9 cellular contexts compared by ENCODE assay signal in genomic region chr11:289145-289705, GRCh38. TPM values are rescaled to one million over a fixed set of nuclear protein-coding genes. Genes with fewer than 3 reads are reported as not detected.
DNase-seq lines count a peak whose midpoint lies in the region; ATAC-seq and TF ChIP-seq lines count a peak whose summit lies in the region.
"Had no signal": no experiment of that assay in that cellular context is flagged by ENCODE, and none has a peak within 500 bp of the region (broad histone marks: within the 10 kb centered on the region; RNA-seq: fewer than 3 reads in every experiment).

No MANE protein-coding gene starts in this region.

- WGBS in ovary, 3 donors = 6 to 28% (median 13%) methylated on average over 11 to 42 of the region's 42 CpGs

- H3K4me3 ChIP-seq in GM06990 (replicated peaks; ENCODE audit: low read depth, low read length) (peak overlapping the region; percentile 62), PC-3 (ENCODE audit: low read length) (no peak overlapping the region), duodenal mucosa (ENCODE audit: low read depth in 1 of 2, low read length in 2 of 2) (peak overlapping the region; percentile 61 to 62), ovary (peak overlapping the region; percentile 43)

- POLR2A ChIA-PET in PC-3 (lab: Charles Lee; ENCODE audit: unreplicated experiment) = no interaction called here

- no peaks in the 10 kb centered on the region for H3K4me1 ChIP-seq in PC-3 (ENCODE audit: insufficient read depth, low read length)
- peaks cover 13 to 28% of the 10 kb centered on the region in 2 donors for H3K4me1 ChIP-seq in duodenal mucosa (ENCODE audit: control insufficient read depth in 1 of 2, insufficient read depth in 2 of 2, low read length in 2 of 2)
- no peaks in the 10 kb centered on the region for H3K4me1 ChIP-seq in ovary (ENCODE audit: insufficient read depth)

- H3K27ac ChIP-seq in PC-3 (ENCODE audit: low read length) (no peak overlapping the region), duodenal mucosa (ENCODE audit: low read depth, low read length) (no peak overlapping the region), ovary (no peak overlapping the region)

- H4K20me1 ChIP-seq in PC-3 (ENCODE audit: low read length) = no peaks in the 10 kb centered on the region

- TF ChIP-seq EP300 in ovary (IDR thresholded peaks at IDR 0.05) = no peak

- TF ChIP-seq POLR2A in ovary (IDR thresholded peaks at IDR 0.05) = no peak

- intact Hi-C loops in PC-3 (cut with micrococcal nuclease) = no loop called here
- intact Hi-C loops in ovary (cut with DNase I) = no loop called here

- H3K27me3 ChIP-seq in GM06990 (replicated peaks; ENCODE audit: control insufficient read depth, insufficient read depth, low read length) (no peaks in the 10 kb centered on the region), PC-3 (ENCODE audit: low read length) (no peaks in the 10 kb centered on the region), duodenal mucosa (ENCODE audit: control insufficient read depth in 1 of 2, insufficient read depth in 2 of 2, low read length in 2 of 2) (no peaks in the 10 kb centered on the region), ovary (no peaks in the 10 kb centered on the region)

- no peaks in the 10 kb centered on the region for H3K79me2 ChIP-seq in PC-3 (ENCODE audit: low read length)

- H3F3A ChIP-seq in PC-3 (ENCODE audit: low read length, unreplicated experiment) = no peaks in the 10 kb centered on the region

- H3K36me3 ChIP-seq in GM06990 (ENCODE audit: control insufficient read depth, insufficient read depth, low read length) (peaks cover 1% of the 10 kb centered on the region), PC-3 (ENCODE audit: low read depth, low read length) (no peaks in the 10 kb centered on the region), duodenal mucosa (ENCODE audit: control insufficient read depth in 1 of 2, insufficient read depth in 2 of 2, low read length in 2 of 2) (peaks cover 0 to 42% of the 10 kb centered on the region in 2 donors), ovary (no peaks in the 10 kb centered on the region)

- BruUV-seq in PC-3 (replicated peaks; lab: Mats Ljungman, UMichigan) = no TSS peak

- H3K4me2 ChIP-seq in PC-3 (ENCODE audit: low read length) = peak overlapping the region; percentile 56

- no peak for ATAC-seq in PC-3
- ATAC-seq in HG03045 (IDR thresholded peaks at IDR 0.05; ENCODE audit: unreplicated experiment) = no peak

- no peaks in the 10 kb centered on the region for H3K9me3 ChIP-seq in PC-3 (ENCODE audit: low read length)
- no peaks in the 10 kb centered on the region for H3K9me3 ChIP-seq in duodenal mucosa (ENCODE audit: control insufficient read depth in 1 of 2, low read length in 2 of 2)
- H3K9me3 ChIP-seq in ovary = no peaks in the 10 kb centered on the region

- H3K9ac ChIP-seq in PC-3 (ENCODE audit: low read length) = no peak overlapping the region
- peak overlapping the region; percentile 29 to 47 for H3K9ac ChIP-seq in duodenal mucosa (ENCODE audit: low read depth in 1 of 2, low read length in 2 of 2)

- DNase-seq in GM06990 (ENCODE audit: extremely low read depth, insufficient read length) (no peak), PC-3 (no peak), ovary (peak in 4 of 5 donors; percentile 21 to 43 (median 23)), DMS114 treated with DMSO at 0.1 percent for 48 hours (lab: John Stamatoyannopoulos, UW; ENCODE audit: unreplicated experiment) (no peak), pons (ENCODE audit: low spot score) (no peak), SW 1271 (lab: John Stamatoyannopoulos, UW) (no peak)

- TF ChIP-seq CTCF in GM06990 (IDR thresholded peaks at IDR 0.05; ENCODE audit: insufficient read depth, low read length, poor library complexity, severe bottlenecking) (no peak), PC-3 (conservative IDR thresholded peaks at IDR 0.05; ENCODE audit: low read depth, low read length) (no peak), ovary (IDR thresholded peaks at IDR 0.05) (no peak)

- CTCF ChIA-PET in PC-3 (lab: Charles Lee) = no interaction called here

- no peaks in the 10 kb centered on the region for H3K9me2 ChIP-seq in PC-3 (replicated peaks; ENCODE audit: low read length)

- no peak overlapping the region for H2AFZ ChIP-seq in PC-3 (ENCODE audit: low read length)

RNA-seq across cellular contexts. Expression of gene PGGHG, which starts 0.3 kb away (rescaled TPM):
- total RNA-seq in PC-3 (2014; rRNA removed) = 10.6 and 12.4 TPM in 2 replicates
- 10 to 100 TPM in 4 of 7 donors, 1 to 10 TPM in 3; 3.3 to 21.3 (median 10.6) TPM for total RNA-seq in ovary
- polyA plus RNA-seq in ovary = 1 to 10 TPM in 1 of 2 donors, under 1 TPM in 1; 0.25 to 6.1 TPM

RNA-seq across cellular contexts. Expression of gene IFITM5, which starts 10.1 kb away (rescaled TPM):
- total RNA-seq in PC-3 (2014; rRNA removed) (not detected in 2 replicates), ovary (not detected)
- not detected for polyA plus RNA-seq in ovary
- total RNA-seq: myocyte had no signal

RNA-seq across cellular contexts. Expression of gene NLRP6, which starts 11.0 kb away (rescaled TPM):
- total RNA-seq in PC-3 (2014; rRNA removed) (not detected in 2 replicates), ovary (1 to 10 TPM in 1 of 7 donors, under 1 TPM in 4, not detected in 2; 0.15 to 1.1 (median 0.20) TPM)
- under 1 TPM in 1 of 2 donors, not detected in 1; 0.02 TPM for polyA plus RNA-seq in ovary
- total RNA-seq: myocyte had no signal

RNA-seq across cellular contexts. Expression of gene IFITM2, which starts 18.4 kb away (rescaled TPM):
- total RNA-seq in PC-3 (2014; rRNA removed) = 36.3 and 49.0 TPM in 2 replicates
- total RNA-seq in ovary = 1,000 to 10,000 TPM in 1 of 7 donors, 100 to 1,000 TPM in 6; 207 to 1,149 (median 546) TPM
- polyA plus RNA-seq in ovary = 100 to 1,000 TPM; 306 to 616 TPM

RNA-seq across cellular contexts. Expression of gene IFITM1, which starts 24.6 kb away (rescaled TPM):
- total RNA-seq in PC-3 (2014; rRNA removed) = 2.0 and 2.2 TPM in 2 replicates
- 100 to 1,000 TPM; 317 to 760 (median 496) TPM for total RNA-seq in ovary
- 100 to 1,000 TPM; 211 to 748 TPM for polyA plus RNA-seq in ovary

Comparison
In these comparisons a context has a peak if more than half of its experiments do, and no peak if none do; other contexts are left out.
1. DNase-seq: peak in ovary (4 of 5); none in GM06990 (single experiment), PC-3 (single experiment), DMS114 treated with DMSO at 0.1 percent for 48 hours (single experiment), pons (single experiment) and SW 1271 (0 of 2).